In genomic region chr4:61201562-61202099, GRCh38 we compare ENCODE assay signal across 9 cellular contexts. TPM values are rescaled to one million over a fixed set of nuclear protein-coding genes. Genes with fewer than 3 reads are reported as not detected.
DNase-seq lines count a peak whose midpoint lies in the region; ATAC-seq and TF ChIP-seq lines count a peak whose summit lies in the region.
"Had no signal": no experiment of that assay in that cellular context is flagged by ENCODE, and none has a peak within 500 bp of the region (broad histone marks: within the 10 kb centered on the region; RNA-seq: fewer than 3 reads in every experiment).

No MANE protein-coding gene starts in this region.

- H3K36me3 ChIP-seq in SJCRH30 (no peaks in the 10 kb centered on the region), parathyroid adenoma (ENCODE audit: control insufficient read depth, insufficient read depth, low read length) (no peaks in the 10 kb centered on the region)

- DNase-seq in ELR (ENCODE audit: low read depth), result peak; percentile 4
- peak in 1 of 2 experiments; percentile 8 for DNase-seq in SJCRH30
- DNase-seq in glomerular visceral epithelial cell (ENCODE audit: extremely low spot score), result peak; percentile 20
- no peak for DNase-seq in HK-2 (ENCODE audit: unreplicated experiment)
- no peak for DNase-seq in NCI-H2171 (lab: John Stamatoyannopoulos, UW)
- DNase-seq in NOMO-1 (lab: John Stamatoyannopoulos, UW; ENCODE audit: unreplicated experiment in 2 of 2), result no peak
- DNase-seq: activated T-cell treated with anti-CD3 and anti-CD28 coated beads, Interleukin-2, amount 50 U/mL, for 4 hours had no signal

- peak overlapping the region; percentile 79 for H3K4me2 ChIP-seq in parathyroid adenoma (ENCODE audit: low read length)

- no peak overlapping the region for H3K9ac ChIP-seq in parathyroid adenoma

- H3K27me3 ChIP-seq in SJCRH30 (peaks cover 27% of the 10 kb centered on the region), parathyroid adenoma (ENCODE audit: control insufficient read depth, insufficient read depth, low read length) (no peaks in the 10 kb centered on the region)

- H3K27ac ChIP-seq in SJCRH30 (no peak overlapping the region), parathyroid adenoma (no peak overlapping the region)

- H3K4me3 ChIP-seq in SJCRH30 (peak overlapping the region; percentile 56), parathyroid adenoma (ENCODE audit: low read depth, low read length) (peak overlapping the region; percentile 58)

- H3K4me1 ChIP-seq in SJCRH30 (no peaks in the 10 kb centered on the region), parathyroid adenoma (no peaks in the 10 kb centered on the region)

- H3K9me3 ChIP-seq in SJCRH30 (replicated peaks) (no peaks in the 10 kb centered on the region), parathyroid adenoma (ENCODE audit: control insufficient read depth, low read length) (no peaks in the 10 kb centered on the region)

- no peak overlapping the region for H2AFZ ChIP-seq in parathyroid adenoma

- H3K79me2 ChIP-seq in parathyroid adenoma, result no peaks in the 10 kb centered on the region

- no peak for TF ChIP-seq CTCF in parathyroid adenoma (IDR thresholded peaks at IDR 0.05)

- no peak for ATAC-seq in HG02840 (IDR thresholded peaks at IDR 0.05; ENCODE audit: low FRiP score, unreplicated experiment)
- ATAC-seq: activated T-cell treated with anti-CD3 and anti-CD28 coated beads, Interleukin-2, amount 50 U/mL, for 4 hours had no signal

RNA-seq across cellular contexts. Expression of gene ADGRL3, which starts 1.5 kb away (rescaled TPM):
- total RNA-seq in SJCRH30 (2014; rRNA removed; shearing (Covaris generic)), result 0.35 and 0.40 TPM in 2 replicates
- total RNA-seq: activated T-cell treated with anti-CD3 and anti-CD28 coated beads, Interleukin-2, amount 50 U/mL, for 4 hours had no signal

Comparison
In these comparisons a context has a peak if more than half of its experiments do, and no peak if none do; other contexts are left out.
1. DNase-seq: peak in ELR (single experiment) and glomerular visceral epithelial cell (single experiment); none in HK-2 (single experiment), NCI-H2171 (single experiment) and NOMO-1 (0 of 2).